ENCODE assay signal across 8 cellular contexts in genomic region chr5:112210430-112211005, GRCh38.
A peak's percentile ranks its signal among the peaks of the same experiment; 100 is the strongest.
DNase-seq lines count a peak whose midpoint lies in the region; ATAC-seq and TF ChIP-seq lines count a peak whose summit lies in the region.

No MANE protein-coding gene starts in this region.

- intact Hi-C loops in Right ventricle myocardium inferior (cut with DNase I) = loop anchor here (1.0 kb wide), 1 partner anchor 210 kb away; no protein-coding TSS in a partner anchor
- intact Hi-C loops in cardiac septum (cut with DNase I) = loop anchor here (1.0 kb wide), 1 partner anchor 210 kb away; no protein-coding TSS in a partner anchor

- H3K4me3 ChIP-seq in endodermal cell (ENCODE audit: low read length) = no peak overlapping the region

- H3K36me3 Mint-ChIP-seq in endodermal cell (ENCODE audit: low read depth) = peaks cover 5% of the 10 kb centered on the region

- no peaks in the 10 kb centered on the region for H3K9me3 ChIP-seq in endodermal cell (ENCODE audit: control insufficient read depth, low read length)

- peaks cover 4% of the 10 kb centered on the region for H3K9me3 Mint-ChIP-seq in endodermal cell

- H3K27me3 ChIP-seq in endodermal cell (ENCODE audit: control insufficient read depth, insufficient read depth, low read length, poor library complexity, severe bottlenecking) = peaks cover 17% of the 10 kb centered on the region

- H3K27ac ChIP-seq in endodermal cell (ENCODE audit: low read depth, low read length) = no peak overlapping the region

- no peak overlapping the region for H3K9ac ChIP-seq in endodermal cell (ENCODE audit: extremely low read depth, low read length, poor library complexity, severe bottlenecking)

- DNase-seq in Right ventricle myocardium inferior (ENCODE audit: missing footprints) (no peak), cardiac septum (ENCODE audit: low spot score) (no peak), NCI-H774 (lab: John Stamatoyannopoulos, UW) (peak; percentile 7), endodermal cell (peak; percentile 77), midbrain (lab: John Stamatoyannopoulos, UW) (peak; percentile 7), NCI-H2081 treated with DMSO at 0.1 percent for 48 hours (lab: John Stamatoyannopoulos, UW) (no peak)
- no peak for DNase-seq in activated CD4-positive, CD25-positive, alpha-beta regulatory T cell treated with anti-CD3 and anti-CD28 coated beads, Interleukin-2, amount 50 U/mL, for 72 hours

- ATAC-seq in Right ventricle myocardium inferior (peak; percentile 54), GM21619 (IDR thresholded peaks at IDR 0.05; ENCODE audit: unreplicated experiment) (no peak)

- H3K4me1 ChIP-seq in endodermal cell (ENCODE audit: control insufficient read depth, insufficient read depth, low read length) = peaks cover 2% of the 10 kb centered on the region

- H3K4me3 Mint-ChIP-seq in endodermal cell = no peak overlapping the region

- no peak overlapping the region for H3K27ac Mint-ChIP-seq in endodermal cell

- 63 to 77% methylated on average over 4 to 6 of the region's 6 CpGs for WGBS in endodermal cell (ENCODE audit: insufficient coverage in 1 of 2, insufficient read length in 1 of 2), 2 experiments

- H3K4me1 Mint-ChIP-seq in endodermal cell = peaks cover 17% of the 10 kb centered on the region

- no peaks in the 10 kb centered on the region for H3K36me3 ChIP-seq in endodermal cell (ENCODE audit: control insufficient read depth, insufficient read depth, low read length)

- peak; percentile 86 for TF ChIP-seq CTCF in endodermal cell (conservative IDR thresholded peaks at IDR 0.05)

- peaks cover 42% of the 10 kb centered on the region for H3K27me3 Mint-ChIP-seq in endodermal cell (ENCODE audit: insufficient read depth)

Comparison
In these comparisons a context has a peak if more than half of its experiments do, and no peak if none do; other contexts are left out.
1. DNase-seq: peak in NCI-H774 (single experiment), endodermal cell (single experiment) and midbrain (single experiment); none in Right ventricle myocardium inferior (single experiment), cardiac septum (single experiment), activated CD4-positive, CD25-positive, alpha-beta regulatory T cell treated with anti-CD3 and anti-CD28 coated beads, Interleukin-2, amount 50 U/mL, for 72 hours (single experiment) and NCI-H2081 treated with DMSO at 0.1 percent for 48 hours (single experiment).